Comparison of ENCODE assay signal across 8 cellular contexts in the genomic region with DNA sequence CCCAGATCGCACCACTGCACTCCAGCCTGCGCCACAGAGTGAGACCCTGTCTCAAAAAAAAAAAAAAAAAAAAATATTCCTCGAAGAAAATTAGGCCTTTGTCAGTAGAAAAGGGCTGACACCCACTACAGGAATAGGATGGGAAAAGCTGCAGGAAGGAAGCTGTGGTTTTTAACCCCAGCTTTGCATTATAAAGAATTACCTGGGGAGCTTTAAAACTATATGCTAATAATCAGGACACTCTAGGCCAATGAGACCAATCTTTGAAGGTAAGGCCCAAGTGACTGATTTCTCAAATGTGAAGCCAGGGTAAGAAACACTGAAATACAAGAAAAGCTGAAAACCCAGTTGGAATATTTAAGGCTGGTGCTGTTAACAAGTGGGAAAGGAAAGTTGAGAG.
DNase-seq lines count a peak whose midpoint lies in the region; ATAC-seq and TF ChIP-seq lines count a peak whose summit lies in the region.

No MANE protein-coding gene starts in this region.

- DNase-seq in T-helper 2 cell treated with Interferon-gamma antibody and Interleukin-4, amounts not matched to agents 5 μg/mL and 100 μg/mL, for 36 hours (ENCODE audit: low spot score), result no peak
- DNase-seq in T-helper 2 cell (no peak), left lung (no peak), NOMO-1 treated with DMSO at 0.1 percent for 48 hours (lab: John Stamatoyannopoulos, UW; ENCODE audit: unreplicated experiment) (no peak), NCI-H69 (lab: John Stamatoyannopoulos, UW) (no peak)
- no peak for DNase-seq in activated naive CD8-positive, alpha-beta T cell treated with anti-CD3 and anti-CD28 coated beads, Interleukin-2, amount 10 ng/mL, durations not matched to agents 7 days and 5 days

- H3K27ac ChIP-seq in left lung (peak overlapping the region; percentile 81 to 82), subcutaneous abdominal adipose tissue (ENCODE audit: low read depth, low read length) (peak overlapping the region; percentile 77)

- H3K27ac Mint-ChIP-seq in T-helper 2 cell treated with Interferon-gamma antibody and Interleukin-4, amounts not matched to agents 5 μg/mL and 100 μg/mL, for 36 hours, result no peak overlapping the region
- H3K27ac Mint-ChIP-seq in activated naive CD8-positive, alpha-beta T cell treated with anti-CD3 and anti-CD28 coated beads, Interleukin-2, amount 10 ng/mL, durations not matched to agents 7 days and 5 days, result peak overlapping the region; percentile 46

- H3K27me3 Mint-ChIP-seq in T-helper 2 cell treated with Interferon-gamma antibody and Interleukin-4, amounts not matched to agents 5 μg/mL and 100 μg/mL, for 36 hours (ENCODE audit: low read depth), result no peaks in the 10 kb centered on the region
- H3K27me3 Mint-ChIP-seq in activated naive CD8-positive, alpha-beta T cell treated with anti-CD3 and anti-CD28 coated beads, Interleukin-2, amount 10 ng/mL, durations not matched to agents 7 days and 5 days, result no peaks in the 10 kb centered on the region

- intact Hi-C loops in left lung (cut with DNase I), result no loop called here

- peaks cover 2% of the 10 kb centered on the region for H3K36me3 Mint-ChIP-seq in T-helper 2 cell treated with Interferon-gamma antibody and Interleukin-4, amounts not matched to agents 5 μg/mL and 100 μg/mL, for 36 hours (ENCODE audit: low read depth)
- peaks cover 12% of the 10 kb centered on the region for H3K36me3 Mint-ChIP-seq in activated naive CD8-positive, alpha-beta T cell treated with anti-CD3 and anti-CD28 coated beads, Interleukin-2, amount 10 ng/mL, durations not matched to agents 7 days and 5 days

- no peaks in the 10 kb centered on the region for H3K9me3 ChIP-seq in left lung
- H3K9me3 ChIP-seq in subcutaneous abdominal adipose tissue (ENCODE audit: control insufficient read depth in 5 of 5, low read length in 5 of 5), result no peaks in the 10 kb centered on the region

- H3K27me3 ChIP-seq in left lung, result no peaks in the 10 kb centered on the region
- no peaks in the 10 kb centered on the region for H3K27me3 ChIP-seq in subcutaneous abdominal adipose tissue (ENCODE audit: control insufficient read depth in 5 of 5, insufficient read depth in 4 of 5, low read length in 5 of 5)

- H3K4me1 Mint-ChIP-seq in T-helper 2 cell treated with Interferon-gamma antibody and Interleukin-4, amounts not matched to agents 5 μg/mL and 100 μg/mL, for 36 hours (ENCODE audit: low read depth), result peaks cover 47% of the 10 kb centered on the region
- H3K4me1 Mint-ChIP-seq in activated naive CD8-positive, alpha-beta T cell treated with anti-CD3 and anti-CD28 coated beads, Interleukin-2, amount 10 ng/mL, durations not matched to agents 7 days and 5 days, result peaks cover 51% of the 10 kb centered on the region

- peak overlapping the region; percentile 79 for H3K4me3 Mint-ChIP-seq in T-helper 2 cell treated with Interferon-gamma antibody and Interleukin-4, amounts not matched to agents 5 μg/mL and 100 μg/mL, for 36 hours
- H3K4me3 Mint-ChIP-seq in activated naive CD8-positive, alpha-beta T cell treated with anti-CD3 and anti-CD28 coated beads, Interleukin-2, amount 10 ng/mL, durations not matched to agents 7 days and 5 days, result peak overlapping the region; percentile 87

- no peaks in the 10 kb centered on the region for H3K36me3 ChIP-seq in left lung
- no peaks in the 10 kb centered on the region for H3K36me3 ChIP-seq in subcutaneous abdominal adipose tissue (ENCODE audit: control insufficient read depth in 5 of 5, insufficient read depth in 5 of 5, low read length in 5 of 5)

- POLR2A ChIA-PET in activated naive CD8-positive, alpha-beta T cell treated with anti-CD3 and anti-CD28 coated beads, Interleukin-2, amount 10 ng/mL, durations not matched to agents 7 days and 5 days (lab: Charles Lee), result interaction anchor here (1.0 kb wide), 1 partner anchor 18 kb away, joined by 3 read pairs; no protein-coding TSS in a partner anchor

- H3K4me3 ChIP-seq in left lung, result peak overlapping the region in 1 of 2 donors; percentile 86
- peak overlapping the region in 2 of 5 donors; percentile 79 to 86 for H3K4me3 ChIP-seq in subcutaneous abdominal adipose tissue (ENCODE audit: low read depth in 1 of 5, low read length in 5 of 5)

- ATAC-seq in activated naive CD8-positive, alpha-beta T cell treated with anti-CD3 and anti-CD28 coated beads, Interleukin-2, amount 10 ng/mL, durations not matched to agents 7 days and 5 days (ENCODE audit: low read depth), result no peak
- no peak for ATAC-seq in left lung
- ATAC-seq in GM21390 (IDR thresholded peaks at IDR 0.05; ENCODE audit: unreplicated experiment), result no peak

- no peaks in the 10 kb centered on the region for H3K9me3 Mint-ChIP-seq in T-helper 2 cell treated with Interferon-gamma antibody and Interleukin-4, amounts not matched to agents 5 μg/mL and 100 μg/mL, for 36 hours
- no peaks in the 10 kb centered on the region for H3K9me3 Mint-ChIP-seq in activated naive CD8-positive, alpha-beta T cell treated with anti-CD3 and anti-CD28 coated beads, Interleukin-2, amount 10 ng/mL, durations not matched to agents 7 days and 5 days

- H3K4me1 ChIP-seq in left lung (peaks cover 51 to 65% of the 10 kb centered on the region in 2 donors), subcutaneous abdominal adipose tissue (ENCODE audit: control insufficient read depth in 5 of 5, insufficient read depth in 5 of 5, low read length in 5 of 5) (peaks cover 14 to 68% (median 63%) of the 10 kb centered on the region in 5 donors)

- peak overlapping the region in 3 of 5 donors; percentile 54 to 90 (median 89) for H3K9ac ChIP-seq in subcutaneous abdominal adipose tissue (ENCODE audit: low read length in 5 of 5)

- no peak for TF ChIP-seq CTCF in left lung (IDR thresholded peaks at IDR 0.05)
